Comparison of ENCODE assay signal across 30 cellular contexts in genomic region chr1:2079396-2080085, GRCh38.
"Had no signal": no experiment of that assay in that cellular context is flagged by ENCODE, and none has a peak within 500 bp of the region (broad histone marks: within the 10 kb centered on the region; RNA-seq: fewer than 3 reads in every experiment).

No MANE protein-coding gene starts in this region.

- H3K4me1 ChIP-seq: ascending aorta had no signal

- H3K4me3 ChIP-seq: ascending aorta, cardiac muscle cell had no signal

- H3K27me3 ChIP-seq: ascending aorta, cardiac muscle cell had no signal

- FAIRE-seq: bronchial epithelial cell, colon, TTC549 had no signal

- DNase-seq: activated B cell treated with CpG ODN at 0.5 μM for 24 hours; activated CD4-positive, alpha-beta memory T cell treated with anti-CD3 and anti-CD28 coated beads, Interleukin-2, amount 10 ng/mL, durations not matched to agents 7 days and 5 days; activated CD4-positive, alpha-beta T cell treated with anti-CD3 and anti-CD28 coated beads for 1 hour; activated CD4-positive, alpha-beta T cell treated with anti-CD3 and anti-CD28 coated beads for 36 hours; activated CD4-positive, alpha-beta T cell treated with anti-CD3 and anti-CD28 coated beads for 48 hours; activated CD4-positive, alpha-beta T cell treated with anti-CD3 and anti-CD28 coated beads, Interleukin-2, amount 10 ng/mL, durations not matched to agents 7 days and 5 days; activated CD4-positive, alpha-beta T cell treated with anti-CD3 and anti-CD28 coated beads, Interleukin-2, amount 50 U/mL, for 48 hours; activated CD8-positive, alpha-beta memory T cell treated with anti-CD3 and anti-CD28 coated beads for 24 hours; activated CD8-positive, alpha-beta memory T cell treated with anti-CD3 and anti-CD28 coated beads, Interleukin-2, amount 10 ng/mL, durations not matched to agents 7 days and 5 days; activated CD8-positive, alpha-beta memory T cell treated with anti-CD3 and anti-CD28 coated beads, Interleukin-2, amount 50 U/mL, for 48 hours; activated CD8-positive, alpha-beta T cell treated with anti-CD3 and anti-CD28 coated beads, Interleukin-2, amount 10 ng/mL, durations not matched to agents 7 days and 5 days; activated effector memory CD4-positive, alpha-beta T cell treated with Interleukin-2 at 50 U/mL for 16 hours; activated gamma-delta T cell; activated naive CD4-positive, alpha-beta T cell treated with anti-CD3 and anti-CD28 coated beads, Interleukin-2, amount 10 ng/mL, durations not matched to agents 7 days and 5 days; activated naive CD4-positive, alpha-beta T cell treated with Interleukin-2 at 50 U/mL for 16 hours; activated naive CD8-positive, alpha-beta T cell treated with anti-CD3 and anti-CD28 coated beads, Interleukin-2, amount 10 ng/mL, durations not matched to agents 7 days and 5 days; activated naive CD8-positive, alpha-beta T cell treated with anti-CD3 and anti-CD28 coated beads, Interleukin-2, amount 50 U/mL, for 24 hours; activated T-cell treated with anti-CD3 and anti-CD28 coated beads, Interleukin-2, amount 50 U/mL, for 24 hours; activated T-cell treated with anti-CD3 and anti-CD28 coated beads, Interleukin-2, amount 50 U/mL, for 48 hours; amygdala; anterior cingulate cortex; central memory CD4-positive, alpha-beta T cell; T-helper 2 cell; T-helper 9 cell had no signal

- H3K27ac ChIP-seq: ascending aorta, cardiac muscle cell, VCaP had no signal

- H3K36me3 ChIP-seq: ascending aorta, cardiac muscle cell had no signal

- ATAC-seq: activated CD4-positive, alpha-beta T cell treated with anti-CD3 and anti-CD28 coated beads for 36 hours; activated CD8-positive, alpha-beta memory T cell treated with anti-CD3 and anti-CD28 coated beads, Interleukin-2, amount 10 ng/mL, durations not matched to agents 7 days and 5 days; activated CD8-positive, alpha-beta T cell treated with anti-CD3 and anti-CD28 coated beads, Interleukin-2, amount 10 ng/mL, durations not matched to agents 7 days and 5 days; activated naive CD8-positive, alpha-beta T cell treated with anti-CD3 and anti-CD28 coated beads, Interleukin-2, amount 50 U/mL, for 24 hours had no signal
